9 cellular contexts compared by ENCODE assay signal in the genomic region with DNA sequence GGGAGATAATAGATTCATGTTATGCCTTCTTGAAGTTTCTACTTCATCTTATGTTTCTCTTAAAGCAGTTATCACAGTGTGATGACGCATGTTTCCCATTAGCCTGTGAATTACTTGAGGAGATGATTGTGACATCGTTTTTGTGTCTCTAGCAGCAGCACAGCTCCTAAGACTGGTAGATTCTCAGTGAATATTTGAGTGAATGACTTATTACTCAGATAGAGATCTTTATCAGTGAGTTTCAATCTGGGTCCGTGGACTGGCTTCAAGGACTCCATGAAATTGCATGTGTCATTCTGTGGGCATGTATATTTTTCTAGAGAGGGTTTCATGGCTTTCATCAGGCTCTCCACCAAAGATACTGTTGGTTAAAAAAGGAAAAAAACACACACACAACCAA. TPM values are rescaled to one million over a fixed set of nuclear protein-coding genes. Genes with fewer than 3 reads are reported as not detected.
DNase-seq lines count a peak whose midpoint lies in the region; ATAC-seq and TF ChIP-seq lines count a peak whose summit lies in the region.
"Had no signal": no experiment of that assay in that cellular context is flagged by ENCODE, and none has a peak within 500 bp of the region (broad histone marks: within the 10 kb centered on the region; RNA-seq: fewer than 3 reads in every experiment).

No MANE protein-coding gene starts in this region.

- intact Hi-C loops in dorsolateral prefrontal cortex (cut with DNase I) (no loop called here), upper lobe of right lung (cut with DNase I) (no loop called here)

- H3K9ac ChIP-seq in skeletal muscle satellite cell (ENCODE audit: low read depth, low read length), result no peak overlapping the region

- ATAC-seq in upper lobe of right lung, result no peak
- ATAC-seq in GM21825 (IDR thresholded peaks at IDR 0.05; ENCODE audit: unreplicated experiment), result no peak

- H3K4me2 ChIP-seq in skeletal muscle satellite cell (ENCODE audit: low read length), result peak overlapping the region; percentile 60

- DNase-seq in EL (peak; percentile 96), RPMI7951 (ENCODE audit: low read depth) (peak; percentile 87), dorsolateral prefrontal cortex (no peak), upper lobe of right lung (no peak), NCI-H1092 (lab: John Stamatoyannopoulos, UW) (no peak), NCI-H69 (lab: John Stamatoyannopoulos, UW) (no peak)
- DNase-seq: NCI-H2029 treated with DMSO at 0.1 percent for 48 hours had no signal

- H3K27ac ChIP-seq in dorsolateral prefrontal cortex (peak overlapping the region in 58 of 59 donors; percentile 72 to 100 (median 99)), upper lobe of right lung (no peak overlapping the region)

- H3K4me1 ChIP-seq in skeletal muscle satellite cell (ENCODE audit: control insufficient read depth, insufficient read depth, low read length) (peaks cover 46% of the 10 kb centered on the region), upper lobe of right lung (peaks cover 50% of the 10 kb centered on the region)

- H3K9me3 ChIP-seq in skeletal muscle satellite cell (replicated peaks; ENCODE audit: low read length) (no peaks in the 10 kb centered on the region), upper lobe of right lung (no peaks in the 10 kb centered on the region)

- TF ChIP-seq CTCF in dorsolateral prefrontal cortex (IDR thresholded peaks at IDR 0.05 in 54 of 56, conservative IDR thresholded peaks at IDR 0.05 in 2 of 56; ENCODE audit: low read depth in 1 of 56, partially characterized antibody in 56 of 56), result no peak
- no peak for TF ChIP-seq CTCF in upper lobe of right lung (IDR thresholded peaks at IDR 0.05)

- H3K4me3 ChIP-seq in dorsolateral prefrontal cortex, result peak overlapping the region in 4 of 59 donors; percentile 4 to 15 (median 6)
- H3K4me3 ChIP-seq in skeletal muscle satellite cell (ENCODE audit: low read length), result no peak overlapping the region
- H3K4me3 ChIP-seq in upper lobe of right lung, result no peak overlapping the region

- H3K27me3 ChIP-seq in dorsolateral prefrontal cortex (no peaks in the 10 kb centered on the region), skeletal muscle satellite cell (ENCODE audit: control insufficient read depth, insufficient read depth, low read length) (no peaks in the 10 kb centered on the region), upper lobe of right lung (no peaks in the 10 kb centered on the region)

- H3K36me3 ChIP-seq in skeletal muscle satellite cell (ENCODE audit: insufficient read depth, low read length), result no peaks in the 10 kb centered on the region
- no peaks in the 10 kb centered on the region for H3K36me3 ChIP-seq in upper lobe of right lung

RNA-seq across cellular contexts. Expression of a gene that starts 29.9 kb away (rescaled TPM):
- 1.5 and 1.9 TPM in 2 replicates for total RNA-seq in RPMI7951 (2014; rRNA removed; shearing (Covaris generic))
- 100 to 1,000 TPM in 1 of 120 experiments, 10 to 100 TPM in 119; 35.6 to 117 (median 58.9) TPM for total RNA-seq in dorsolateral prefrontal cortex
- 8.7 and 9.4 TPM in 2 replicates for total RNA-seq in skeletal muscle satellite cell (2012; rRNA removed)
- 19.6 TPM for total RNA-seq in upper lobe of right lung

Comparison
In these comparisons a context has a peak if more than half of its experiments do, and no peak if none do; other contexts are left out.
1. DNase-seq: peak in EL (single experiment) and RPMI7951 (single experiment); none in dorsolateral prefrontal cortex (0 of 10), upper lobe of right lung (single experiment), NCI-H1092 (single experiment) and NCI-H69 (single experiment).